ENCODE assay signal across 1 cellular context in genomic region chr11:15072551-15073143, GRCh38.
TF ChIP-seq lines count a peak whose summit lies in the region.

No MANE protein-coding gene starts in this region.

TF ChIP-seq in WTC11, 78 proteins besides CTCF, POLR2A, EP300 and RAD21 (continued from another document):
- no peak for TF ChIP-seq FOXP4 (CRISPR knock-in tag; IDR thresholded peaks at IDR 0.05)
- no peak for TF ChIP-seq RORB (CRISPR knock-in tag; IDR thresholded peaks at IDR 0.05)
- TF ChIP-seq FOXJ3 (CRISPR knock-in tag; IDR thresholded peaks at IDR 0.05; ENCODE audit: borderline replicate concordance), result no peak
- TF ChIP-seq ZBTB21 (CRISPR knock-in tag; IDR thresholded peaks at IDR 0.05; ENCODE audit: borderline replicate concordance), result no peak
- no peak for TF ChIP-seq IRF2 (CRISPR knock-in tag; IDR thresholded peaks at IDR 0.05; ENCODE audit: borderline replicate concordance, low read depth)
- no peak for TF ChIP-seq E2F4 (CRISPR knock-in tag; IDR thresholded peaks at IDR 0.05; ENCODE audit: borderline replicate concordance, low read depth)
- no peak for TF ChIP-seq ARID4B (CRISPR knock-in tag; IDR thresholded peaks at IDR 0.05; ENCODE audit: borderline replicate concordance)
- TF ChIP-seq ZSCAN18 (CRISPR knock-in tag; IDR thresholded peaks at IDR 0.05), result no peak
